1 cellular context compared by ENCODE assay signal in genomic region chr1:151399890-151400235, GRCh38.
A peak's percentile ranks its signal among the peaks of the same experiment; 100 is the strongest.
TF ChIP-seq lines count a peak whose summit lies in the region.

No MANE protein-coding gene starts in this region.

TF ChIP-seq in HepG2, 621 proteins besides CTCF, POLR2A, EP300 and RAD21 (continued from another document):
- TF ChIP-seq ZNF503 (CRISPR knock-in tag; IDR thresholded peaks at IDR 0.05) = no peak
- no peak for TF ChIP-seq PRMT3 (CRISPR knock-in tag; IDR thresholded peaks at IDR 0.05; ENCODE audit: borderline replicate concordance, low read depth)
- TF ChIP-seq ZFX (CRISPR knock-in tag; IDR thresholded peaks at IDR 0.05; ENCODE audit: low read depth) = 0 out of 2 replicates have a peak, but pooled peaks have one; percentile 10
- TF ChIP-seq MTERF4 (CRISPR knock-in tag; IDR thresholded peaks at IDR 0.05) = no peak
- 0 out of 2 replicates have a peak, but pooled peaks have one; percentile 2 for TF ChIP-seq ZNF225 (CRISPR knock-in tag; IDR thresholded peaks at IDR 0.05)
- no peak for TF ChIP-seq ZNF343 (CRISPR knock-in tag; IDR thresholded peaks at IDR 0.05)
- no peak for TF ChIP-seq LBX2 (CRISPR knock-in tag; IDR thresholded peaks at IDR 0.05; ENCODE audit: borderline replicate concordance)
- no peak for TF ChIP-seq MIER3 (CRISPR knock-in tag; IDR thresholded peaks at IDR 0.05; ENCODE audit: borderline replicate concordance)
- TF ChIP-seq KDM5A (IDR thresholded peaks at IDR 0.05; ENCODE audit: borderline replicate concordance, low read length) = peak; percentile 62
- no peak for TF ChIP-seq ARHGAP35 (CRISPR knock-in tag; IDR thresholded peaks at IDR 0.05; ENCODE audit: borderline replicate concordance)
- TF ChIP-seq ZSCAN9 (CRISPR knock-in tag; IDR thresholded peaks at IDR 0.05; ENCODE audit: borderline replicate concordance) = no peak
- TF ChIP-seq TRIM22 (IDR thresholded peaks at IDR 0.05) = no peak
- no peak for TF ChIP-seq MAFF (IDR thresholded peaks at IDR 0.05; ENCODE audit: low read depth, low read length)
- no peak for TF ChIP-seq RAD51 (IDR thresholded peaks at IDR 0.05; ENCODE audit: borderline replicate concordance)
- TF ChIP-seq CHCHD3 (CRISPR knock-in tag; IDR thresholded peaks at IDR 0.05) = no peak
- TF ChIP-seq ZBTB34 (CRISPR knock-in tag; IDR thresholded peaks at IDR 0.05) = no peak
- TF ChIP-seq RFX1 (IDR thresholded peaks at IDR 0.05) = no peak
- TF ChIP-seq HNF4G (IDR thresholded peaks at IDR 0.05; ENCODE audit: borderline replicate concordance, low read depth, low read length) = no peak
- 0 out of 2 replicates have a peak, but pooled peaks have one; percentile 1 for TF ChIP-seq HNF4G (CRISPR knock-in tag; IDR thresholded peaks at IDR 0.05; ENCODE audit: borderline replicate concordance, low read depth)
- peak; percentile 37; the same call in 1 of the 2 replicates for TF ChIP-seq ZNF687 (CRISPR knock-in tag; IDR thresholded peaks at IDR 0.05)
- no peak for TF ChIP-seq HBP1 (CRISPR knock-in tag; IDR thresholded peaks at IDR 0.05; ENCODE audit: low read depth)
- no peak for TF ChIP-seq ZGPAT (CRISPR knock-in tag; IDR thresholded peaks at IDR 0.05)
- no peak for TF ChIP-seq HES4 (CRISPR knock-in tag; IDR thresholded peaks at IDR 0.05; ENCODE audit: borderline replicate concordance)
- TF ChIP-seq ZNF460 (CRISPR knock-in tag; IDR thresholded peaks at IDR 0.05; ENCODE audit: borderline replicate concordance) = no peak
- TF ChIP-seq ZNF619 (CRISPR knock-in tag; IDR thresholded peaks at IDR 0.05) = no peak
- TF ChIP-seq ARID2 (CRISPR knock-in tag; IDR thresholded peaks at IDR 0.05; ENCODE audit: borderline replicate concordance) = 0 out of 2 replicates have a peak, but pooled peaks have one; percentile 45
- TF ChIP-seq ZNF275 (CRISPR knock-in tag; IDR thresholded peaks at IDR 0.05; ENCODE audit: borderline replicate concordance) = no peak
- no peak for TF ChIP-seq ZNF678 (CRISPR knock-in tag; IDR thresholded peaks at IDR 0.05)
- peak; percentile 12 for TF ChIP-seq ZFY (CRISPR knock-in tag; IDR thresholded peaks at IDR 0.05)
- TF ChIP-seq ZNF777 (CRISPR knock-in tag; IDR thresholded peaks at IDR 0.05) = peak; percentile 20; the same call in 1 of the 2 replicates
